In genomic region chr5:92518318-92518913, GRCh38 we compare ENCODE assay signal across 8 cellular contexts.
DNase-seq lines count a peak whose midpoint lies in the region; ATAC-seq lines count a peak whose summit lies in the region.

No MANE protein-coding gene starts in this region.

- peaks cover 7% of the 10 kb centered on the region for H3K4me1 Mint-ChIP-seq in activated T-cell treated with anti-CD3 and anti-CD28 coated beads, Interleukin-2, amount 50 U/mL, for 72 hours (ENCODE audit: low read depth)
- H3K4me1 Mint-ChIP-seq in activated T-helper 17 cell treated with anti-CD3 and anti-CD28 coated beads, Interleukin-2, amount 50 U/mL, for 72 hours = no peaks in the 10 kb centered on the region

- no peaks in the 10 kb centered on the region for H3K36me3 Mint-ChIP-seq in activated T-cell treated with anti-CD3 and anti-CD28 coated beads, Interleukin-2, amount 50 U/mL, for 72 hours (ENCODE audit: insufficient read depth in 2 of 2)
- H3K36me3 Mint-ChIP-seq in activated T-helper 17 cell treated with anti-CD3 and anti-CD28 coated beads, Interleukin-2, amount 50 U/mL, for 72 hours (ENCODE audit: low read depth) = no peaks in the 10 kb centered on the region

- in situ Hi-C loops in KBM-7 (cut with MboI; ENCODE audit: low pct_unique_long_range_greater_than_20kb, low sequenced_read_pairs) = no loop called here

- H3K9me3 Mint-ChIP-seq in activated T-cell treated with anti-CD3 and anti-CD28 coated beads, Interleukin-2, amount 50 U/mL, for 72 hours = peaks cover 10% of the 10 kb centered on the region in 2 donors
- peaks cover 7% of the 10 kb centered on the region for H3K9me3 Mint-ChIP-seq in activated T-helper 17 cell treated with anti-CD3 and anti-CD28 coated beads, Interleukin-2, amount 50 U/mL, for 72 hours

- H3K27me3 Mint-ChIP-seq in activated T-cell treated with anti-CD3 and anti-CD28 coated beads, Interleukin-2, amount 50 U/mL, for 72 hours (ENCODE audit: low read depth) = no peaks in the 10 kb centered on the region
- no peaks in the 10 kb centered on the region for H3K27me3 Mint-ChIP-seq in activated T-helper 17 cell treated with anti-CD3 and anti-CD28 coated beads, Interleukin-2, amount 50 U/mL, for 72 hours

- no peaks in the 10 kb centered on the region for H3K36me3 ChIP-seq in H7 (replicated peaks; ENCODE audit: control insufficient read depth, insufficient read depth, low read length)

- H3K4me3 ChIP-seq in H7 (ENCODE audit: insufficient read depth, low read depth, low read length) = no peak overlapping the region

- peak in 1 of 2 donors; percentile 1 for DNase-seq in activated T-cell treated with anti-CD3 and anti-CD28 coated beads, Interleukin-2, amount 50 U/mL, for 72 hours
- no peak for DNase-seq in activated T-cell treated with anti-CD3 and anti-CD28 coated beads, Interleukin-2, amount 50 U/mL, for 48 hours
- DNase-seq in H7 (peak; percentile 49), KBM-7 (peak; percentile 26), left kidney (ENCODE audit: low read depth, low spot score) (peak; percentile 46), inferior parietal cortex (ENCODE audit: extremely low spot score) (no peak)
- DNase-seq in activated CD8-positive, alpha-beta memory T cell treated with anti-CD3 and anti-CD28 coated beads, Interleukin-2, amount 50 U/mL, for 4 hours = no peak

- no peak overlapping the region for H3K27ac Mint-ChIP-seq in activated T-cell treated with anti-CD3 and anti-CD28 coated beads, Interleukin-2, amount 50 U/mL, for 72 hours
- no peak overlapping the region for H3K27ac Mint-ChIP-seq in activated T-helper 17 cell treated with anti-CD3 and anti-CD28 coated beads, Interleukin-2, amount 50 U/mL, for 72 hours

- H3K4me3 Mint-ChIP-seq in activated T-cell treated with anti-CD3 and anti-CD28 coated beads, Interleukin-2, amount 50 U/mL, for 72 hours = no peak overlapping the region
- no peak overlapping the region for H3K4me3 Mint-ChIP-seq in activated T-helper 17 cell treated with anti-CD3 and anti-CD28 coated beads, Interleukin-2, amount 50 U/mL, for 72 hours

- H3K27me3 ChIP-seq in H7 (ENCODE audit: control insufficient read depth, insufficient read depth, low read length) = no peaks in the 10 kb centered on the region

- peak; percentile 64 to 70 for ATAC-seq in activated T-cell treated with anti-CD3 and anti-CD28 coated beads, Interleukin-2, amount 50 U/mL, for 72 hours (replicated peaks in 1 of 2)
- ATAC-seq in activated T-helper 17 cell treated with anti-CD3 and anti-CD28 coated beads, Interleukin-2, amount 50 U/mL, for 72 hours (replicated peaks) = peak; percentile 69

Comparison
In these comparisons a context has a peak if more than half of its experiments do, and no peak if none do; other contexts are left out.
1. DNase-seq: peak in H7 (single experiment), KBM-7 (single experiment) and left kidney (single experiment); none in activated T-cell treated with anti-CD3 and anti-CD28 coated beads, Interleukin-2, amount 50 U/mL, for 48 hours (0 of 2), inferior parietal cortex (single experiment) and activated CD8-positive, alpha-beta memory T cell treated with anti-CD3 and anti-CD28 coated beads, Interleukin-2, amount 50 U/mL, for 4 hours (single experiment).